In the genomic region with DNA sequence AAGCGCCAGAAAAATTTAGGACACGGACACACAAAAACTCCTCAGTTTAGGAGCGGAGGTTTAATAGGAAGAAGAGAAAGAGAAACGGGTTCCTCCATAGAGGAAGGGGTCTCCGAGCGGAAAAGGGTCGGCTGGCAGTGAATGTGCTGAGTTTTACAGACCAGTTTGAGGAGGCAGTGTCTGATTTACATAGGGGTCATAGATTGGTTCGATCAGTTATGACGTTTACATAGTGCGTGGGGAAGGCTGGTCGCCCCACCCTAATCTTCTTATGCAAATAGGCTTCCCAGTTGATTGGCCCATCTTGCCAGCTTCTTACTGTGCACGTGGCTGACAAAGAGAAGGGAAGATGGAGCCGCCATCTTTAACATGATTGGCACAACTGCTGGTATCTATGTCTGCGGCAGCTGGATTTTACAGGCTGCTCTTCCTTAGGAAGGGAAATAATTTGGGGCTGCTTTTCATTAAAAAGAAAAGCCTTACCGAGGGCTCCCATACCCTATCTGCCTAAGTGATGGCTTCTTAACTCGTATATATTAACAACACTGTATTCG, we compare ENCODE assay signal across 8 cellular contexts. TPM values are rescaled to one million over a fixed set of nuclear protein-coding genes. Genes with fewer than 3 reads are reported as not detected.
DNase-seq lines count a peak whose midpoint lies in the region; ATAC-seq and TF ChIP-seq lines count a peak whose summit lies in the region.

No MANE protein-coding gene starts in this region.

- ATAC-seq in GM18870 (IDR thresholded peaks at IDR 0.05; ENCODE audit: unreplicated experiment): no peak

- H3K4me1 ChIP-seq in BE2C: no peaks in the 10 kb centered on the region

- H3K36me3 ChIP-seq in BE2C: peaks cover 34% of the 10 kb centered on the region

- 0 out of 2 replicates have a peak, but pooled peaks cover 6% of the 10 kb centered on the region for H3K9me3 ChIP-seq in BE2C

- no peak for TF ChIP-seq CTCF in BE2C (IDR thresholded peaks at IDR 0.05; ENCODE audit: low read depth, low read length)
- TF ChIP-seq CTCF in HFF-Myc (IDR thresholded peaks at IDR 0.05; ENCODE audit: low read depth, low read length, missing control alignments): no peak
- TF ChIP-seq CTCF in WI38 (IDR thresholded peaks at IDR 0.05; ENCODE audit: low read depth, low read length): no peak

- peak; percentile 89 for DNase-seq in BE2C
- DNase-seq in HFF-Myc (ENCODE audit: extremely low read depth, low read depth): peak; percentile 53
- peak; percentile 50 for DNase-seq in glomerular visceral epithelial cell (ENCODE audit: extremely low spot score)
- peak; percentile 60 for DNase-seq in retina
- DNase-seq in SW 1271 (lab: John Stamatoyannopoulos, UW): no peak
- no peak for DNase-seq in NCI-H2196 (lab: John Stamatoyannopoulos, UW; ENCODE audit: unreplicated experiment)

- H3K4me3 ChIP-seq in BE2C (ENCODE audit: low read depth, low read length): peak overlapping the region; percentile 80
- H3K4me3 ChIP-seq in HFF-Myc (replicated peaks; ENCODE audit: low read depth, low read length): peak overlapping the region; percentile 85
- H3K4me3 ChIP-seq in WI38 (ENCODE audit: low read depth, low read length): peak overlapping the region; percentile 78

- no peaks in the 10 kb centered on the region for H3K27me3 ChIP-seq in BE2C

RNA-seq across cellular contexts. Expression of a gene that starts 1.2 kb away (rescaled TPM):
- 2.8 TPM for polyA plus RNA-seq in BE2C (2012; ENCODE audit: insufficient read depth, insufficient read length, low read depth)

RNA-seq across cellular contexts. Expression of a gene that starts 17.8 kb away (rescaled TPM):
- 12.3 TPM for polyA plus RNA-seq in BE2C (2012; ENCODE audit: insufficient read depth, insufficient read length, low read depth)

RNA-seq across cellular contexts. Expression of a gene that starts 29.4 kb away (rescaled TPM):
- 3.4 TPM for polyA plus RNA-seq in BE2C (2012; ENCODE audit: insufficient read depth, insufficient read length, low read depth)

RNA-seq across cellular contexts. Expression of a gene that starts 40.0 kb away (rescaled TPM):
- polyA plus RNA-seq in BE2C (2012; ENCODE audit: insufficient read depth, insufficient read length, low read depth): 0.26 TPM

RNA-seq across cellular contexts. Expression of a gene that starts 52.9 kb away (rescaled TPM):
- polyA plus RNA-seq in BE2C (2012; ENCODE audit: insufficient read depth, insufficient read length, low read depth): 30.5 TPM

Comparison
In these comparisons a context has a peak if more than half of its experiments do, and no peak if none do; other contexts are left out.
1. DNase-seq: peak in BE2C (single experiment), HFF-Myc (single experiment), glomerular visceral epithelial cell (single experiment) and retina (single experiment); none in SW 1271 (0 of 2) and NCI-H2196 (single experiment).
2. Peak in every context shown above with its lines, with median percentiles within 50 percentile points of each other: H3K4me3 ChIP-seq.